ENCODE assay signal across 20 cellular contexts in the genomic region with DNA sequence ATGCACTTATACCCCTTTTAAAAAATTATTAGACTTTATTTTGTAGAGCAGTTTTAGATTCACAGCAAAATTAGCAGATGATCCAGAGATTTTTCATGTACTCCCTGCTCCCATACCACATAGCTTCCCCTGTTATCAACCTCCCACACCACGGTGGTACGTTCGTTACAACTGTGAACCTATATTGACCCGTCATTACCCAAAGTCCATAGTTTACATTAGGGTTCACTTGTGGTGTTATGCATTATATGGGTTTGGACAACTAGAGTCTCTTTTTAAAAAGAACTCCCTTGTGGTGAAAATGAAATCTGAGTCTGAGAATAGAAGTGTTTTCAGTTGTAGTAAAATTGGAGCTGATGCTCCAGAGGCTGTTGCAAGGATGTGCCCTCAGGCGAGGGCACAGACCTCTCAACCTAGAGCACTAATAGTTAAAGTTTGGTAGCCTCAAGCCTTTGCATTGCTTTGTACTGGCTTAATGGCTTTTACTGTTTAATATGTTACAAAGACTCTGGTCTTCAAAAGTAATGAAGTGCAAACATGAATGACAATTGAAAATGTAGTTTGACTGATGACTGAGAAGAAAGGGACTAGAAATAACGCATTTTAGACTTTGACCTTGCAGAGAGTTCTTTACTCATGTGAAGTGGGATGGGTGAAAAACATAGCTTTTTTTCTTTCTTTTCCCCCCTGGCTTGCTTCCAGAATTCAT.
"Had no signal": no experiment of that assay in that cellular context is flagged by ENCODE, and none has a peak within 500 bp of the region (broad histone marks: within the 10 kb centered on the region; RNA-seq: fewer than 3 reads in every experiment).

No MANE protein-coding gene starts in this region.

- H3K27ac ChIP-seq: spleen, upper lobe of right lung had no signal

- FAIRE-seq: astrocyte, frontal cortex had no signal

- H3K27ac Mint-ChIP-seq: activated naive CD8-positive, alpha-beta T cell treated with anti-CD3 and anti-CD28 coated beads for 36 hours; activated T-helper 2 cell treated with anti-CD3 and anti-CD28 coated beads, Interferon-gamma antibody, Interleukin-2, Interleukin-4, amounts not matched to agents 10 μg/mL and 5 μg/mL and 100 μg/mL, durations not matched to agents 14 hours and 24 hours and 36 hours had no signal

- H3K4me1 ChIP-seq: spleen, upper lobe of right lung had no signal

- H3K27me3 ChIP-seq: spleen, upper lobe of right lung had no signal

- H3K4me3 Mint-ChIP-seq: activated naive CD8-positive, alpha-beta T cell treated with anti-CD3 and anti-CD28 coated beads for 36 hours; activated T-cell treated with anti-CD3 and anti-CD28 coated beads, Interleukin-2, amount 50 U/mL, for 4 hours had no signal

- H3K27me3 Mint-ChIP-seq: activated naive CD8-positive, alpha-beta T cell treated with anti-CD3 and anti-CD28 coated beads for 36 hours had no signal

- H3K36me3 ChIP-seq: spleen, upper lobe of right lung had no signal

- DNase-seq: activated CD4-positive, alpha-beta T cell treated with anti-CD3 and anti-CD28 coated beads for 4 hours; activated CD4-positive, alpha-beta T cell treated with anti-CD3 and anti-CD28 coated beads, Interleukin-2, amount 50 U/mL, for 48 hours; activated CD4-positive, CD25-positive, alpha-beta regulatory T cell; activated CD8-positive, alpha-beta memory T cell treated with anti-CD3 and anti-CD28 coated beads, Interleukin-2, amount 50 U/mL, for 48 hours; activated naive CD4-positive, alpha-beta T cell; activated naive CD8-positive, alpha-beta T cell treated with anti-CD3 and anti-CD28 coated beads for 36 hours; activated T-cell treated with anti-CD3 and anti-CD28 coated beads, Interleukin-2, amount 50 U/mL, for 4 hours; central memory CD4-positive, alpha-beta T cell; effector memory CD4-positive, alpha-beta T cell; hypothalamus; occipital lobe; posterior cingulate gyrus; retina; spleen; stimulated activated CD4-positive, alpha-beta T cell treated with anti-CD3 and anti-CD28 coated beads, Interleukin-4, amount 100 ng/mL, for 1 hour; stimulated activated naive CD4-positive, alpha-beta T cell treated with Interleukin-2 at 50 U/mL for 16 hours; upper lobe of right lung had no signal

- H3K4me3 ChIP-seq: spleen, upper lobe of right lung had no signal

- ATAC-seq: activated T-cell treated with anti-CD3 and anti-CD28 coated beads, Interleukin-2, amount 50 U/mL, for 4 hours; upper lobe of right lung had no signal

- H3K9me3 Mint-ChIP-seq: activated naive CD8-positive, alpha-beta T cell treated with anti-CD3 and anti-CD28 coated beads for 36 hours; activated T-cell treated with anti-CD3 and anti-CD28 coated beads, Interleukin-2, amount 50 U/mL, for 4 hours; activated T-helper 2 cell treated with anti-CD3 and anti-CD28 coated beads, Interferon-gamma antibody, Interleukin-2, Interleukin-4, amounts not matched to agents 10 μg/mL and 5 μg/mL and 100 μg/mL, durations not matched to agents 14 hours and 24 hours and 36 hours had no signal

- H3K4me1 Mint-ChIP-seq: activated naive CD8-positive, alpha-beta T cell treated with anti-CD3 and anti-CD28 coated beads for 36 hours had no signal

- H3K36me3 Mint-ChIP-seq: activated naive CD8-positive, alpha-beta T cell treated with anti-CD3 and anti-CD28 coated beads for 36 hours had no signal

- H3K9me3 ChIP-seq: spleen, upper lobe of right lung had no signal
